29 cellular contexts compared by ENCODE assay signal in genomic region chr10:78297997-78298396, GRCh38.
"Had no signal": no experiment of that assay in that cellular context is flagged by ENCODE, and none has a peak within 500 bp of the region (broad histone marks: within the 10 kb centered on the region; RNA-seq: fewer than 3 reads in every experiment).

No MANE protein-coding gene starts in this region.

- H3K27me3 Mint-ChIP-seq: activated CD4-positive, alpha-beta T cell treated with anti-CD3 and anti-CD28 coated beads, Interleukin-2, amount 10 ng/mL, durations not matched to agents 24 days and 14 days; activated CD8-positive, alpha-beta memory T cell treated with anti-CD3 and anti-CD28 coated beads, Interleukin-2, amount 10 ng/mL, durations not matched to agents 7 days and 5 days; activated naive CD4-positive, alpha-beta T cell treated with anti-CD3 and anti-CD28 coated beads, Interleukin-2, amount 50 U/mL, for 24 hours; activated T-cell treated with anti-CD3 and anti-CD28 coated beads, Interleukin-2, amount 50 U/mL, for 24 hours; IgD-negative memory B cell had no signal

- H3K36me3 Mint-ChIP-seq: activated naive CD4-positive, alpha-beta T cell treated with anti-CD3 and anti-CD28 coated beads, Interleukin-2, amount 50 U/mL, for 24 hours; IgD-negative memory B cell had no signal

- H3K4me3 Mint-ChIP-seq: activated CD4-positive, alpha-beta T cell treated with anti-CD3 and anti-CD28 coated beads, Interleukin-2, amount 10 ng/mL, durations not matched to agents 24 days and 14 days; activated CD8-positive, alpha-beta memory T cell treated with anti-CD3 and anti-CD28 coated beads, Interleukin-2, amount 10 ng/mL, durations not matched to agents 7 days and 5 days; activated naive CD4-positive, alpha-beta T cell treated with anti-CD3 and anti-CD28 coated beads, Interleukin-2, amount 50 U/mL, for 24 hours; activated T-cell treated with anti-CD3 and anti-CD28 coated beads, Interleukin-2, amount 50 U/mL, for 24 hours; activated T-helper 1 cell treated with anti-CD3 and anti-CD28 coated beads, Interleukin-12 subunit alpha, Interleukin-12 subunit beta, Interleukin-2, Interleukin-4 antibody, amounts not matched to agents 30 ng/mL and 10 ng/mL and 1 ng/mL, durations not matched to agents 14 hours and 24 hours and 36 hours; T-helper 1 cell treated with Interleukin-12 subunit alpha and Interleukin-12 subunit beta and Interleukin-4 antibody, amounts not matched to agents 30 μg/mL and 1 μg/mL, for 36 hours had no signal

- H3K9me3 Mint-ChIP-seq: activated CD4-positive, alpha-beta T cell treated with anti-CD3 and anti-CD28 coated beads, Interleukin-2, amount 10 ng/mL, durations not matched to agents 24 days and 14 days; activated naive CD4-positive, alpha-beta T cell treated with anti-CD3 and anti-CD28 coated beads, Interleukin-2, amount 50 U/mL, for 24 hours; activated T-cell treated with anti-CD3 and anti-CD28 coated beads, Interleukin-2, amount 50 U/mL, for 24 hours had no signal

- H3K27ac Mint-ChIP-seq: activated CD4-positive, alpha-beta T cell treated with anti-CD3 and anti-CD28 coated beads, Interleukin-2, amount 10 ng/mL, durations not matched to agents 24 days and 14 days; activated CD8-positive, alpha-beta memory T cell treated with anti-CD3 and anti-CD28 coated beads, Interleukin-2, amount 10 ng/mL, durations not matched to agents 7 days and 5 days; activated naive CD4-positive, alpha-beta T cell treated with anti-CD3 and anti-CD28 coated beads, Interleukin-2, amount 50 U/mL, for 24 hours; activated T-cell treated with anti-CD3 and anti-CD28 coated beads, Interleukin-2, amount 50 U/mL, for 24 hours; activated T-helper 1 cell treated with anti-CD3 and anti-CD28 coated beads, Interleukin-12 subunit alpha, Interleukin-12 subunit beta, Interleukin-2, Interleukin-4 antibody, amounts not matched to agents 30 ng/mL and 10 ng/mL and 1 ng/mL, durations not matched to agents 14 hours and 24 hours and 36 hours; IgD-negative memory B cell; T-helper 1 cell treated with Interleukin-12 subunit alpha and Interleukin-12 subunit beta and Interleukin-4 antibody, amounts not matched to agents 30 μg/mL and 1 μg/mL, for 36 hours had no signal

- DNase-seq: activated CD4-positive, alpha-beta T cell treated with anti-CD3 and anti-CD28 coated beads for 1 hour; activated CD4-positive, alpha-beta T cell treated with anti-CD3 and anti-CD28 coated beads, Interleukin-2, amount 10 ng/mL, durations not matched to agents 24 days and 14 days; activated CD4-positive, alpha-beta T cell treated with anti-CD3 and anti-CD28 coated beads, Interleukin-2, amount 50 U/mL, for 48 hours; activated CD8-positive, alpha-beta memory T cell treated with anti-CD3 and anti-CD28 coated beads, Interleukin-2, amount 10 ng/mL, durations not matched to agents 7 days and 5 days; activated effector memory CD4-positive, alpha-beta T cell treated with Interleukin-2 at 50 U/mL for 16 hours; activated naive CD4-positive, alpha-beta T cell; activated T-cell treated with anti-CD3 and anti-CD28 coated beads, Interleukin-2, amount 50 U/mL, for 24 hours; amniotic stem cell; body of pancreas; KG1; NCI-H1092; NCI-H1417 treated with DMSO at 0.1 percent for 48 hours; NCI-H1694; NCI-H2029; NCI-H2107; NCI-H2171 treated with DMSO at 0.1 percent for 48 hours; NCI-H226; NCI-H526; NCI-H82; OCI-M1; SHP77 had no signal

- ATAC-seq: activated CD8-positive, alpha-beta memory T cell treated with anti-CD3 and anti-CD28 coated beads, Interleukin-2, amount 10 ng/mL, durations not matched to agents 7 days and 5 days; body of pancreas; Panc1 had no signal

- H3K4me3 ChIP-seq: ascending aorta, body of pancreas, SJSA1 had no signal

- H3K27me3 ChIP-seq: ascending aorta, body of pancreas, SJSA1 had no signal

- H3K27ac ChIP-seq: ascending aorta, body of pancreas, RWPE1, SJSA1 had no signal

- H3K9me3 ChIP-seq: ascending aorta, body of pancreas, SJSA1 had no signal

- H3K36me3 ChIP-seq: ascending aorta, SJSA1 had no signal
